In the genomic region with DNA sequence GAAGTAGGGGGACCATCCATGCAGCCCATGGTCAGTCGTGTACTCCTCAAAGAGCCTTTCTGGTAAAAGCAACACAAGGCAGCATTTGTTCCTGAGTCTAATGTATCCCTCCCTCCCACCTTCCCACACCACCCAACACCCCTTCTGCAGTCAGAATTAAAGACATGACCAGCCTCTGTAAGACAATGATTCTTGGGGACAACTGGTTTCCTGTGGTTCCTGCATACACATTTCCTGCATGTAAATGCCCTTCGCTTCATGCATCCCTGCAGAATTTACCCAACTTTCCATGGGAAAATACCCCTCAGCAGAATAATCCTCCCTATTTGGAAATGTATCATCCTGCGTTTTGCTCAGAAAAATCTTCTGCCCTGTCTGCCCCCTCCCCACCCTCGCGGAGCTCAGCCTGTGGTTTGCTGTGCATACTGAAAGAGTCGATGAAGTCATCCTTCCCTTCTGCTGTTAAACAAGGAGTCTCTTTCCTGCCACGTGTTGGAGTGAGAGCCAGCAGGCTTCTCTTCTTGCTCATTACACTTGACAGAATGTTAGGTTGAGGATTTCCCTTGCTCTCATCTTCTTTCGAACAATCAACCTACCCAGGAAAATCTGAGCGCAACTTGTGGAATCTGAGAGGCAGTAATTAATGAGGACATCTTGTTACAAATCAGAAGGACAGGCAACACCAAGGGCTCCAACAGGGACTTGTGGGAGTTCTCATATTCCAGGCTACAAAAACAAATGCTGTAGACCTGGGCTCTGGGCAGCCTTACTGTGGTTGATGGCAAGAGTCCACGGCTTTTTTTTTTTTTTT, we compare ENCODE assay signal across 8 cellular contexts. TPM values are rescaled to one million over a fixed set of nuclear protein-coding genes. Genes with fewer than 3 reads are reported as not detected.
DNase-seq lines count a peak whose midpoint lies in the region; ATAC-seq and TF ChIP-seq lines count a peak whose summit lies in the region.

No MANE protein-coding gene starts in this region.

- no peaks in the 10 kb centered on the region for H3K27me3 ChIP-seq in fibroblast of lung (ENCODE audit: control insufficient read depth, insufficient read depth, low read length)

- no peaks in the 10 kb centered on the region for H3K4me1 ChIP-seq in fibroblast of lung (ENCODE audit: control insufficient read depth, extremely low read depth, insufficient read depth, low read length)

- peaks cover 3% of the 10 kb centered on the region for H3K27me3 Mint-ChIP-seq in osteocyte (ENCODE audit: unreplicated experiment)

- no peak overlapping the region for H3K4me2 ChIP-seq in fibroblast of lung (ENCODE audit: extremely low read depth, insufficient read depth, low read length)

- H3K9me3 Mint-ChIP-seq in osteocyte (ENCODE audit: unreplicated experiment) = no peaks in the 10 kb centered on the region

- H3K27ac Mint-ChIP-seq in osteocyte (ENCODE audit: unreplicated experiment) = peak overlapping the region; percentile 59

- no peaks in the 10 kb centered on the region for H3K36me3 ChIP-seq in fibroblast of lung (ENCODE audit: control insufficient read depth, insufficient read depth, low read length)

- no peaks in the 10 kb centered on the region for H4K20me1 ChIP-seq in fibroblast of lung (ENCODE audit: control insufficient read depth, extremely low read depth, insufficient read depth, low read length)

- no peak overlapping the region for H3K9ac ChIP-seq in fibroblast of lung (ENCODE audit: insufficient read depth, low read length)

- ATAC-seq in GM18502 (IDR thresholded peaks at IDR 0.05; ENCODE audit: poor library complexity, unreplicated experiment) (peak; percentile 90), HG03139 (IDR thresholded peaks at IDR 0.05; ENCODE audit: unreplicated experiment) (peak; percentile 65), GM21526 (IDR thresholded peaks at IDR 0.05; ENCODE audit: low FRiP score, unreplicated experiment) (no peak)

- TF ChIP-seq CTCF in fibroblast of lung (conservative IDR thresholded peaks at IDR 0.05 in 1 of 2, IDR thresholded peaks at IDR 0.05 in 1 of 2; ENCODE audit: low read depth in 1 of 2, low read length in 2 of 2) (no peak), osteocyte (IDR thresholded peaks at IDR 0.05) (no peak)

- no peaks in the 10 kb centered on the region for H3K79me2 ChIP-seq in fibroblast of lung (ENCODE audit: control insufficient read depth, insufficient read depth, low read length)

- peaks cover 20% of the 10 kb centered on the region for H3K4me1 Mint-ChIP-seq in osteocyte (ENCODE audit: unreplicated experiment)

- no peaks in the 10 kb centered on the region for H3K36me3 Mint-ChIP-seq in osteocyte (ENCODE audit: unreplicated experiment)

- H2AFZ ChIP-seq in fibroblast of lung (ENCODE audit: low read length) = no peak overlapping the region

- no peaks in the 10 kb centered on the region for H3K9me3 ChIP-seq in fibroblast of lung (ENCODE audit: control insufficient read depth, insufficient read depth, low read depth, low read length)

- no peak overlapping the region for H3K4me3 ChIP-seq in fibroblast of lung (replicated peaks in 1 of 4; ENCODE audit: control extremely low read depth in 1 of 4, insufficient read depth in 1 of 4, low read depth in 3 of 4, low read length in 4 of 4)

- H3K27ac ChIP-seq in fibroblast of lung (ENCODE audit: insufficient read depth, low read length) = no peak overlapping the region

- H3K4me3 Mint-ChIP-seq in osteocyte (ENCODE audit: unreplicated experiment) = peak overlapping the region; percentile 55

- DNase-seq in A172 (ENCODE audit: low spot score) (peak; percentile 57), SK-N-DZ (ENCODE audit: low spot score) (peak; percentile 29), fibroblast of lung (ENCODE audit: low read depth in 2 of 2) (peak; percentile 52 to 90), osteocyte (ENCODE audit: extremely low spot score, unreplicated experiment) (no peak), GM19240 (ENCODE audit: insufficient read length, low spot score) (no peak)

RNA-seq across cellular contexts. Expression of gene TNN, which starts 4.7 kb away (rescaled TPM):
- total RNA-seq in A172 (2014; rRNA removed; shearing (Covaris generic)) = not detected in 2 replicates
- not detected in 2 replicates for polyA plus RNA-seq in SK-N-DZ (2014; cell fraction: cytosol; rRNA removed)
- not detected in 2 replicates for polyA plus RNA-seq in SK-N-DZ (2014; cell fraction: nucleus; rRNA removed)
- total RNA-seq in fibroblast of lung (not detected in 2 replicates), osteocyte (0.08 TPM in 1 of 2 replicates, not detected in the other)
- not detected in 2 replicates for polyA plus RNA-seq in fibroblast of lung
- polyA plus RNA-seq in fibroblast of lung (2012) = not detected in 2 replicates
- polyA minus RNA-seq in fibroblast of lung (ENCODE audit: low replicate concordance) = not detected in 2 replicates

RNA-seq across cellular contexts. Expression of gene MRPS14, which starts 49.1 kb away (rescaled TPM):
- total RNA-seq in A172 (2014; rRNA removed; shearing (Covaris generic)) = 39.3 and 42.3 TPM in 2 replicates
- polyA plus RNA-seq in SK-N-DZ (2014; cell fraction: cytosol; rRNA removed) = 32.4 and 45.7 TPM in 2 replicates
- polyA plus RNA-seq in SK-N-DZ (2014; cell fraction: nucleus; rRNA removed) = 39.8 and 43.0 TPM in 2 replicates
- 31.3 and 39.5 TPM in 2 replicates for total RNA-seq in fibroblast of lung
- 31.6 and 31.8 TPM in 2 replicates for polyA plus RNA-seq in fibroblast of lung
- 37.0 and 39.8 TPM in 2 replicates for polyA plus RNA-seq in fibroblast of lung (2012)
- 1.1 and 10.1 TPM in 2 replicates for polyA minus RNA-seq in fibroblast of lung (ENCODE audit: low replicate concordance)
- total RNA-seq in osteocyte = 27.7 and 29.8 TPM in 2 replicates

Comparison
In these comparisons a context has a peak if more than half of its experiments do, and no peak if none do; other contexts are left out.
1. DNase-seq: peak in A172 (single experiment), SK-N-DZ (single experiment) and fibroblast of lung (2 of 2); none in osteocyte (single experiment) and GM19240 (single experiment).